8 cellular contexts compared by ENCODE assay signal in the genomic region with DNA sequence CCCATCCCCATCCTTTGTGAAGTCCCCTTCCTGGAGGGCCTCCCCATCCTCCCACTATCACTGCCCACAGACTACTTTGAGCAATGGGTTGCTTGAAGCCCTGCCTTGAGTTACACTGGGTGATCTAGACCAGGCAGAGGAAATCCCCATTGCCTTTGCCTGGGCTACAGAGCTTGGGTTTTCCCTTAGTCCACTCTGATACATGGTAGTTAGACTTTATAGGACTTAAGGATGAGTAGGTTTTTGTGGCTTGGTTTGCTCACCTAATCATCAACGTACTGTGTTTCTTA. TPM values are rescaled to one million over a fixed set of nuclear protein-coding genes. Genes with fewer than 3 reads are reported as not detected.
DNase-seq lines count a peak whose midpoint lies in the region; ATAC-seq and TF ChIP-seq lines count a peak whose summit lies in the region.

No MANE protein-coding gene starts in this region.

- H3K9me3 Mint-ChIP-seq in mesothelial cell of epicardium (peaks cover 6% of the 10 kb centered on the region), osteocyte (ENCODE audit: unreplicated experiment) (no peaks in the 10 kb centered on the region)

- no peak overlapping the region for H3K27ac Mint-ChIP-seq in mesothelial cell of epicardium
- no peak overlapping the region for H3K27ac Mint-ChIP-seq in osteocyte (ENCODE audit: unreplicated experiment)

- TF ChIP-seq CTCF in mesothelial cell of epicardium (IDR thresholded peaks at IDR 0.05; ENCODE audit: unreplicated experiment) (no peak), osteocyte (IDR thresholded peaks at IDR 0.05) (no peak), right atrium auricular region (IDR thresholded peaks at IDR 0.05) (no peak)

- intact Hi-C loops in sciatic nerve (cut with DNase I), result no loop called here

- peaks cover 38% of the 10 kb centered on the region for H3K4me1 Mint-ChIP-seq in mesothelial cell of epicardium
- H3K4me1 Mint-ChIP-seq in osteocyte (ENCODE audit: unreplicated experiment), result peaks cover 55% of the 10 kb centered on the region

- no peak overlapping the region for H3K27ac ChIP-seq in right atrium auricular region

- H3K4me3 ChIP-seq in right atrium auricular region, result no peak overlapping the region

- no peaks in the 10 kb centered on the region for H3K36me3 Mint-ChIP-seq in mesothelial cell of epicardium
- H3K36me3 Mint-ChIP-seq in osteocyte (ENCODE audit: unreplicated experiment), result no peaks in the 10 kb centered on the region

- H3K27me3 Mint-ChIP-seq in mesothelial cell of epicardium (ENCODE audit: low read depth) (no peaks in the 10 kb centered on the region), osteocyte (ENCODE audit: unreplicated experiment) (no peaks in the 10 kb centered on the region)

- peaks cover 0 to 46% of the 10 kb centered on the region in 2 donors for H3K4me1 ChIP-seq in right atrium auricular region

- no peaks in the 10 kb centered on the region for H3K36me3 ChIP-seq in right atrium auricular region

- no peaks in the 10 kb centered on the region for H3K9me3 ChIP-seq in right atrium auricular region

- H3K27me3 ChIP-seq in right atrium auricular region, result no peaks in the 10 kb centered on the region

- no peak overlapping the region for H3K4me3 Mint-ChIP-seq in mesothelial cell of epicardium
- H3K4me3 Mint-ChIP-seq in osteocyte (ENCODE audit: unreplicated experiment), result no peak overlapping the region

- ATAC-seq in GM19328 (IDR thresholded peaks at IDR 0.05; ENCODE audit: unreplicated experiment), result peak; percentile 44
- peak; percentile 39 for ATAC-seq in HG03097 (IDR thresholded peaks at IDR 0.05; ENCODE audit: low FRiP score, unreplicated experiment)
- ATAC-seq in sciatic nerve, result no peak

- peak; percentile 72 to 75 for DNase-seq in activated T-cell treated with anti-CD3 and anti-CD28 coated beads, Interleukin-2, amount 50 U/mL, for 48 hours
- peak; percentile 50 to 65 for DNase-seq in stimulated activated CD8-positive, alpha-beta memory T cell treated with anti-CD3 and anti-CD28 coated beads, Interleukin-15, amount 100 ng/mL, for 48 hours (ENCODE audit: low read depth in 2 of 2)
- no peak for DNase-seq in sciatic nerve (ENCODE audit: low spot score)
- no peak for DNase-seq in mesothelial cell of epicardium (ENCODE audit: low spot score in 2 of 2, unreplicated experiment in 2 of 2)
- DNase-seq in osteocyte (ENCODE audit: extremely low spot score, unreplicated experiment), result no peak
- DNase-seq in right atrium auricular region (ENCODE audit: low spot score), result no peak

RNA-seq across cellular contexts. Expression of a gene that starts 56.6 kb away (rescaled TPM):
- total RNA-seq in sciatic nerve, result 15.2 TPM
- 11.0 to 13.9 TPM (median 11.4 TPM) in 3 replicates for total RNA-seq in mesothelial cell of epicardium
- total RNA-seq in osteocyte, result 6.4 and 8.6 TPM in 2 replicates
- 10 to 100 TPM; 10.9 to 15.4 TPM for total RNA-seq in right atrium auricular region

Comparison
In these comparisons a context has a peak if more than half of its experiments do, and no peak if none do; other contexts are left out.
1. DNase-seq: peak in activated T-cell treated with anti-CD3 and anti-CD28 coated beads, Interleukin-2, amount 50 U/mL, for 48 hours (2 of 2) and stimulated activated CD8-positive, alpha-beta memory T cell treated with anti-CD3 and anti-CD28 coated beads, Interleukin-15, amount 100 ng/mL, for 48 hours (2 of 2); none in sciatic nerve (single experiment), mesothelial cell of epicardium (0 of 2), osteocyte (single experiment) and right atrium auricular region (single experiment).